1 cellular context compared by ENCODE assay signal in genomic region chr10:132253092-132253687, GRCh38.
A peak's percentile ranks its signal among the peaks of the same experiment; 100 is the strongest.
TF ChIP-seq lines count a peak whose summit lies in the region.

No MANE protein-coding gene starts in this region.

TF ChIP-seq in H1, 55 proteins besides CTCF, POLR2A, EP300 and RAD21:
- TF ChIP-seq EGR1 (IDR thresholded peaks at IDR 0.05; ENCODE audit: borderline replicate concordance, low read depth, low read length) = peak; percentile 74; the same call in 1 of the 2 replicates
- no peak for TF ChIP-seq TCF12 (IDR thresholded peaks at IDR 0.05; ENCODE audit: low read depth, low read length)
- TF ChIP-seq FOSL1 (IDR thresholded peaks at IDR 0.05; ENCODE audit: insufficient read depth, low read depth, low read length) = no peak
- peak; percentile 24; the same call in 1 of the 2 replicates for TF ChIP-seq MAX (IDR thresholded peaks at IDR 0.05)
- no peak for TF ChIP-seq RBBP5 (IDR thresholded peaks at IDR 0.05; ENCODE audit: borderline replicate concordance, low read depth, low read length)
- peak; percentile 30 for TF ChIP-seq ASH2L (IDR thresholded peaks at IDR 0.05; ENCODE audit: low read length)
- no peak for TF ChIP-seq CHD1 (IDR thresholded peaks at IDR 0.05; ENCODE audit: low read depth, low read length)
- TF ChIP-seq CTBP2 (IDR thresholded peaks at IDR 0.05; ENCODE audit: borderline replicate concordance, insufficient read depth, insufficient read length, low read length) = peak; percentile 95
- peak; percentile 43; the same call in 1 of the 2 replicates for TF ChIP-seq SUZ12 (IDR thresholded peaks at IDR 0.05; ENCODE audit: low read length)
- no peak for TF ChIP-seq POU5F1 (IDR thresholded peaks at IDR 0.05; ENCODE audit: low read depth, low read length)
- TF ChIP-seq MAFK (IDR thresholded peaks at IDR 0.05; ENCODE audit: low read depth, low read length) = no peak
